ENCODE assay signal across 8 cellular contexts in the genomic region with DNA sequence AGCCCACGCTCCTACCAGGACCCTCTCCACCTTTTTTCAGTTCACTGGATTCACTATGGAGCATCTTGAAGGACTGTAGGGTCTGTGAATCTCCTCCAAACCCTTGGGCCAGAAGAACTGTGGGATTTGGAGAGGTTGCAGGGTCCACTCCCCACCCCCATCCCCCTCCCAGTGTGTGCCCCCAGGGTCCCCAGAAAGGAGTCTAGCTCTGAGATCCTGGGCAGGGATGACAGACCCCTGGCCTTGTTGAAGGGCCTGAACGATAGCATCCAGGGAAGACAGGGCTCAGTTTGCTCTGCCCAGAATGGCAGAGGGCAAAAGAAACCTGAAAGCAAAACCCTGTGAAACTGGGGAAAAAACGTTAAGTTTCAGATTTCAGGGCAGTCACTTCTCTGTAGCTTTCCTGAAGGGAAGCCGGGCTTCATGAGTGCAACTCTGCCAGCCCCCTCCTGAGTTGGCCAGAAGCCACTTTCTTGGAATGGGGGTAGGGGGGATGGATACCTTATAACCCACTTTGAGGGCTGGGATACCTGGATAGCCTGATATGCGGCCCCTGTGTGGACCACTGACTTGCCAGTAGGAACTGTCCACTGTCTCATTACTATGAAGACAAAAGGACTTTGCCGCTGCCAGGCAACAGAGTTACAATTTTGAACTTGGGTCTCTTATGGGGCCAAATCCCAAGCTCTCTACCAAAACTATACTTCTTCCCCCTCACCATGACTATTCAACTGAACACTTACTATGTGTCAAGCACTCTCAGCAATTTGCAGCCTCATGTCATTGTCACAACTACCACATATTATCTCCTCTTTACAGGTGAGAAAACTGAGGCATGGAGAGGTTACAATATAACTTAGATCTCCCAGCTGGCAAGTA. TPM values are rescaled to one million over a fixed set of nuclear protein-coding genes. Genes with fewer than 3 reads are reported as not detected.
DNase-seq lines count a peak whose midpoint lies in the region; ATAC-seq and TF ChIP-seq lines count a peak whose summit lies in the region.

No MANE protein-coding gene starts in this region.

- intact Hi-C loops in left lung (cut with DNase I) = no loop called here

- peaks cover 80% of the 10 kb centered on the region for H3K36me3 Mint-ChIP-seq in activated CD8-positive, alpha-beta T cell treated with anti-CD3 and anti-CD28 coated beads, Interleukin-2, amount 10 ng/mL, durations not matched to agents 7 days and 5 days (ENCODE audit: low read depth)
- H3K36me3 Mint-ChIP-seq in stimulated activated naive B cell treated with anti-CD40 and anti-IgM and Interleukin-4, amounts not matched to agents 10 μg/mL and 1 μg/mL and 100 μg/mL, for 72 hours = peaks cover 36 to 51% of the 10 kb centered on the region in 2 donors

- H3K4me1 ChIP-seq in left lung = peaks cover 13 to 62% of the 10 kb centered on the region in 2 donors

- peak overlapping the region; percentile 97 for H3K27ac Mint-ChIP-seq in activated CD8-positive, alpha-beta T cell treated with anti-CD3 and anti-CD28 coated beads, Interleukin-2, amount 10 ng/mL, durations not matched to agents 7 days and 5 days
- H3K27ac Mint-ChIP-seq in stimulated activated naive B cell treated with anti-CD40 and anti-IgM and Interleukin-4, amounts not matched to agents 10 μg/mL and 1 μg/mL and 100 μg/mL, for 72 hours = peak overlapping the region; percentile 93

- H3K27me3 ChIP-seq in left lung = no peaks in the 10 kb centered on the region

- no peaks in the 10 kb centered on the region for H3K27me3 Mint-ChIP-seq in activated CD8-positive, alpha-beta T cell treated with anti-CD3 and anti-CD28 coated beads, Interleukin-2, amount 10 ng/mL, durations not matched to agents 7 days and 5 days (ENCODE audit: low read depth)
- H3K27me3 Mint-ChIP-seq in stimulated activated naive B cell treated with anti-CD40 and anti-IgM and Interleukin-4, amounts not matched to agents 10 μg/mL and 1 μg/mL and 100 μg/mL, for 72 hours = no peaks in the 10 kb centered on the region

- peak overlapping the region; percentile 94 for H3K4me3 Mint-ChIP-seq in activated CD8-positive, alpha-beta T cell treated with anti-CD3 and anti-CD28 coated beads, Interleukin-2, amount 10 ng/mL, durations not matched to agents 7 days and 5 days
- H3K4me3 Mint-ChIP-seq in stimulated activated naive B cell treated with anti-CD40 and anti-IgM and Interleukin-4, amounts not matched to agents 10 μg/mL and 1 μg/mL and 100 μg/mL, for 72 hours = peak overlapping the region; percentile 91 to 92

- no peaks in the 10 kb centered on the region for H3K9me3 ChIP-seq in left lung

- peaks cover 31% of the 10 kb centered on the region for H3K4me1 Mint-ChIP-seq in activated CD8-positive, alpha-beta T cell treated with anti-CD3 and anti-CD28 coated beads, Interleukin-2, amount 10 ng/mL, durations not matched to agents 7 days and 5 days (ENCODE audit: low read depth)
- peaks cover 50 to 69% of the 10 kb centered on the region in 2 donors for H3K4me1 Mint-ChIP-seq in stimulated activated naive B cell treated with anti-CD40 and anti-IgM and Interleukin-4, amounts not matched to agents 10 μg/mL and 1 μg/mL and 100 μg/mL, for 72 hours

- peaks cover 0 to 19% of the 10 kb centered on the region in 2 donors for H3K36me3 ChIP-seq in left lung

- POLR2A ChIA-PET in activated CD8-positive, alpha-beta T cell treated with anti-CD3 and anti-CD28 coated beads, Interleukin-2, amount 10 ng/mL, durations not matched to agents 7 days and 5 days (lab: Charles Lee) = interaction anchor here (0.7 to 22.1 kb wide), 9 partner anchors 12 to 773 kb away, joined by 3 to 1664 read pairs (median 5); a partner anchor contains a TSS

- peak; percentile 29 to 46 for DNase-seq in activated CD4-positive, alpha-beta T cell treated with anti-CD3 and anti-CD28 coated beads, Interleukin-2, amount 50 U/mL, for 48 hours
- no peak for DNase-seq in activated CD4-positive, alpha-beta T cell treated with anti-CD3 and anti-CD28 coated beads, Interleukin-2, amount 50 U/mL, for 4 hours
- no peak for DNase-seq in activated CD8-positive, alpha-beta T cell treated with anti-CD3 and anti-CD28 coated beads, Interleukin-2, amount 10 ng/mL, durations not matched to agents 7 days and 5 days
- DNase-seq in left lung (no peak), GDM1 (lab: John Stamatoyannopoulos, UW) (no peak), NCI-H1694 (lab: John Stamatoyannopoulos, UW) (no peak)
- DNase-seq in stimulated activated naive B cell treated with anti-CD40 and anti-IgM and Interleukin-4, amounts not matched to agents 10 μg/mL and 1 μg/mL and 100 μg/mL, for 72 hours = no peak

- H3K4me3 ChIP-seq in left lung = peak overlapping the region in 1 of 2 donors; percentile 73

- H3K9me3 Mint-ChIP-seq in activated CD8-positive, alpha-beta T cell treated with anti-CD3 and anti-CD28 coated beads, Interleukin-2, amount 10 ng/mL, durations not matched to agents 7 days and 5 days (ENCODE audit: insufficient read depth) = no peaks in the 10 kb centered on the region
- H3K9me3 Mint-ChIP-seq in stimulated activated naive B cell treated with anti-CD40 and anti-IgM and Interleukin-4, amounts not matched to agents 10 μg/mL and 1 μg/mL and 100 μg/mL, for 72 hours = no peaks in the 10 kb centered on the region

- TF ChIP-seq CTCF in left lung (IDR thresholded peaks at IDR 0.05) = no peak

- CTCF ChIA-PET in activated CD8-positive, alpha-beta T cell treated with anti-CD3 and anti-CD28 coated beads, Interleukin-2, amount 10 ng/mL, durations not matched to agents 7 days and 5 days (lab: Charles Lee) = interaction anchor here (0.6 to 29.5 kb wide), 20 partner anchors 8 to 774 kb away, joined by 3 to 1321 read pairs (median 4); a partner anchor contains a TSS

- no peak for ATAC-seq in activated CD8-positive, alpha-beta T cell treated with anti-CD3 and anti-CD28 coated beads, Interleukin-2, amount 10 ng/mL, durations not matched to agents 7 days and 5 days
- ATAC-seq in left lung = no peak
- no peak for ATAC-seq in stimulated activated naive B cell treated with anti-CD40 and anti-IgM and Interleukin-4, amounts not matched to agents 10 μg/mL and 1 μg/mL and 100 μg/mL, for 72 hours (replicated peaks)
- ATAC-seq in GM21737 (IDR thresholded peaks at IDR 0.05; ENCODE audit: unreplicated experiment) = no peak

- H3K27ac ChIP-seq in left lung = peak overlapping the region; percentile 92 to 98

RNA-seq across cellular contexts. Expression of a gene that starts 1.6 kb away (rescaled TPM):
- 100 to 1,000 TPM; 380 to 394 TPM for total RNA-seq in activated CD8-positive, alpha-beta T cell treated with anti-CD3 and anti-CD28 coated beads, Interleukin-2, amount 10 ng/mL, durations not matched to agents 7 days and 5 days
- total RNA-seq in left lung = 10 to 100 TPM; 42.5 to 55.2 TPM

RNA-seq across cellular contexts. Expression of a gene that starts 3.7 kb away (rescaled TPM):
- 100 to 1,000 TPM; 224 to 225 TPM for total RNA-seq in activated CD8-positive, alpha-beta T cell treated with anti-CD3 and anti-CD28 coated beads, Interleukin-2, amount 10 ng/mL, durations not matched to agents 7 days and 5 days
- total RNA-seq in left lung = 100 to 1,000 TPM in 1 of 2 donors, 10 to 100 TPM in 1; 98.6 to 118 TPM

RNA-seq across cellular contexts. Expression of a gene that starts 43.9 kb away (rescaled TPM):
- 10 to 100 TPM; 83.3 to 86.0 TPM for total RNA-seq in activated CD8-positive, alpha-beta T cell treated with anti-CD3 and anti-CD28 coated beads, Interleukin-2, amount 10 ng/mL, durations not matched to agents 7 days and 5 days
- 10 to 100 TPM; 24.0 to 27.6 TPM for total RNA-seq in left lung

RNA-seq across cellular contexts. Expression of a gene that starts 45.7 kb away (rescaled TPM):
- 10 to 100 TPM; 58.5 to 61.6 TPM for total RNA-seq in activated CD8-positive, alpha-beta T cell treated with anti-CD3 and anti-CD28 coated beads, Interleukin-2, amount 10 ng/mL, durations not matched to agents 7 days and 5 days
- 1 to 10 TPM; 6.2 to 6.6 TPM for total RNA-seq in left lung

Comparison
In these comparisons a context has a peak if more than half of its experiments do, and no peak if none do; other contexts are left out.
1. DNase-seq: peak in activated CD4-positive, alpha-beta T cell treated with anti-CD3 and anti-CD28 coated beads, Interleukin-2, amount 50 U/mL, for 48 hours (2 of 2); none in activated CD4-positive, alpha-beta T cell treated with anti-CD3 and anti-CD28 coated beads, Interleukin-2, amount 50 U/mL, for 4 hours (0 of 2), activated CD8-positive, alpha-beta T cell treated with anti-CD3 and anti-CD28 coated beads, Interleukin-2, amount 10 ng/mL, durations not matched to agents 7 days and 5 days (single experiment), left lung (0 of 2), stimulated activated naive B cell treated with anti-CD40 and anti-IgM and Interleukin-4, amounts not matched to agents 10 μg/mL and 1 μg/mL and 100 μg/mL, for 72 hours (single experiment), GDM1 (single experiment) and NCI-H1694 (single experiment).
2. RNA of a gene that starts 1.6 kb away (total RNA-seq): 380 to 394 TPM in activated CD8-positive, alpha-beta T cell treated with anti-CD3 and anti-CD28 coated beads, Interleukin-2, amount 10 ng/mL, durations not matched to agents 7 days and 5 days; 42.5 to 55.2 TPM in left lung; every median in the first group is over 4 times any median in the second.